Comparison of ENCODE assay signal across 1 cellular context in the genomic region with DNA sequence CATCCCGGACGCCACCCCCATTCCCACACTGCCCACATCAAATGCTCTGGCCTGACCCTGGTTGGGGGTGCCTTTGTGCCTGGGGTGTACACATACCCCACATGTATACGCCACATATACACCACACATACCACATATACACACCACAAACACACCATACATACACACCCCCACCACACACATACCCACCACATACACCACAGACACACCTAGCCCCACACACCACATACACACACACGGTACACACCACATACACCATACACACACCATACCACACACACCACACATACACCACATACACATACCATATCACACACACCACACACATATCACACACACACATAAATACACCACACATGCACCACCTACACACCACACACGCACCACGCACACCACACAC.
TF ChIP-seq lines count a peak whose summit lies in the region.

No MANE protein-coding gene starts in this region.

TF ChIP-seq in GM12878, 131 proteins besides CTCF, POLR2A, EP300 and RAD21:
- TF ChIP-seq, protein P1, sequence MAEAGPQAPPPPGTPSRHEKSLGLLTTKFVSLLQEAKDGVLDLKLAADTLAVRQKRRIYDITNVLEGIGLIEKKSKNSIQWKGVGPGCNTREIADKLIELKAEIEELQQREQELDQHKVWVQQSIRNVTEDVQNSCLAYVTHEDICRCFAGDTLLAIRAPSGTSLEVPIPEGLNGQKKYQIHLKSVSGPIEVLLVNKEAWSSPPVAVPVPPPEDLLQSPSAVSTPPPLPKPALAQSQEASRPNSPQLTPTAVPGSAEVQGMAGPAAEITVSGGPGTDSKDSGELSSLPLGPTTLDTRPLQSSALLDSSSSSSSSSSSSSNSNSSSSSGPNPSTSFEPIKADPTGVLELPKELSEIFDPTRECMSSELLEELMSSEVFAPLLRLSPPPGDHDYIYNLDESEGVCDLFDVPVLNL (IDR thresholded peaks at IDR 0.05; ENCODE audit: low read depth, low read length): no peak
- TF ChIP-seq, protein P2, sequence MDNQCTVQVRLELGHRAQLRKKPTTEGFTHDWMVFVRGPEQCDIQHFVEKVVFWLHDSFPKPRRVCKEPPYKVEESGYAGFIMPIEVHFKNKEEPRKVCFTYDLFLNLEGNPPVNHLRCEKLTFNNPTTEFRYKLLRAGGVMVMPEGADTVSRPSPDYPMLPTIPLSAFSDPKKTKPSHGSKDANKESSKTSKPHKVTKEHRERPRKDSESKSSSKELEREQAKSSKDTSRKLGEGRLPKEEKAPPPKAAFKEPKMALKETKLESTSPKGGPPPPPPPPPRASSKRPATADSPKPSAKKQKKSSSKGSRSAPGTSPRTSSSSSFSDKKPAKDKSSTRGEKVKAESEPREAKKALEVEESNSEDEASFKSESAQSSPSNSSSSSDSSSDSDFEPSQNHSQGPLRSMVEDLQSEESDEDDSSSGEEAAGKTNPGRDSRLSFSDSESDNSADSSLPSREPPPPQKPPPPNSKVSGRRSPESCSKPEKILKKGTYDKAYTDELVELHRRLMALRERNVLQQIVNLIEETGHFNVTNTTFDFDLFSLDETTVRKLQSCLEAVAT (IDR thresholded peaks at IDR 0.05): 0 out of 2 replicates have a peak, but pooled peaks have one; percentile 10
- TF ChIP-seq, protein P3, sequence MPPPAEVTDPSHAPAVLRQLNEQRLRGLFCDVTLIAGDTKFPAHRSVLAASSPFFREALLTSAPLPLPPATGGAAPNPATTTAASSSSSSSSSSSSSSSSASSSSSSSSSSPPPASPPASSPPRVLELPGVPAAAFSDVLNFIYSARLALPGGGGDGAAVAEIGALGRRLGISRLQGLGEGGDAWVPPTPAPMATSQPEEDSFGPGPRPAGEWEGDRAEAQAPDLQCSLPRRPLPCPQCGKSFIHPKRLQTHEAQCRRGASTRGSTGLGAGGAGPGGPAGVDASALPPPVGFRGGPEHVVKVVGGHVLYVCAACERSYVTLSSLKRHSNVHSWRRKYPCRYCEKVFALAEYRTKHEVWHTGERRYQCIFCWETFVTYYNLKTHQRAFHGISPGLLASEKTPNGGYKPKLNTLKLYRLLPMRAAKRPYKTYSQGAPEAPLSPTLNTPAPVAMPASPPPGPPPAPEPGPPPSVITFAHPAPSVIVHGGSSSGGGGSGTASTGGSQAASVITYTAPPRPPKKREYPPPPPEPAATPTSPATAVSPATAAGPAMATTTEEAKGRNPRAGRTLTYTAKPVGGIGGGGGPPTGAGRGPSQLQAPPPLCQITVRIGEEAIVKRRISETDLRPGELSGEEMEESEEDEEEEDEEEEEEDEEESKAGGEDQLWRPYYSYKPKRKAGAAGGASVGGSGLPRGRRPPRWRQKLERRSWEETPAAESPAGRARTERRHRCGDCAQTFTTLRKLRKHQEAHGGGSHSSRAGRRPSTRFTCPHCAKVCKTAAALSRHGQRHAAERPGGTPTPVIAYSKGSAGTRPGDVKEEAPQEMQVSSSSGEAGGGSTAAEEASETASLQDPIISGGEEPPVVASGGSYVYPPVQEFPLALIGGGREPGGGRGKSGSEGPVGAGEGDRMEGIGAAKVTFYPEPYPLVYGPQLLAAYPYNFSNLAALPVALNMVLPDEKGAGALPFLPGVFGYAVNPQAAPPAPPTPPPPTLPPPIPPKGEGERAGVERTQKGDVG (CRISPR knock-in tag; IDR thresholded peaks at IDR 0.05): no peak
